ENCODE assay signal across 21 cellular contexts in the genomic region with DNA sequence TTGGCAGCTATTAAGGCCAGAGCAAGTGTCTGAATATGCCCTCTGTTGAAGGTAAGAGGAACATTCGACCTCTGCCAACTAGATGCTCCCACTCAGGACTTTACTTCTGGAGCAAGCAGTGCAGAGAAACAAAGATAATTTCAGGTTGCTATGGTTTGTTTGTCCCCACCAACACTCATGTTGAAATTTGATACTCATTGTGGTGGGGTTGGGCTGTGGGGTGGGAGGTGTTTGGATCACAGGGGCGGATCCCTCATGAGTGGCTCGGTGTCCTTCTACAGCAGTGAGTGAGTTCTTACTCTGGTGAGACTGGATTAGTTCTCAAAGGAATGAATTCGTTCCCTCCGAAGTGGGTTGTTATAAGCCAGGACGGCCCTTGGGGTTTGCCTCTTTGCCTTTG. TPM values are rescaled to one million over a fixed set of nuclear protein-coding genes. Genes with fewer than 3 reads are reported as not detected.
"Had no signal": no experiment of that assay in that cellular context is flagged by ENCODE, and none has a peak within 500 bp of the region (broad histone marks: within the 10 kb centered on the region; RNA-seq: fewer than 3 reads in every experiment).

No MANE protein-coding gene starts in this region.

- H3K36me3 ChIP-seq: transverse colon, vagina had no signal

- H3K4me3 ChIP-seq: skin epidermis, transverse colon, vagina had no signal

- H3K27ac ChIP-seq: epithelial cell of prostate, skin epidermis, transverse colon, vagina had no signal

- H3K27me3 ChIP-seq: vagina had no signal

- DNase-seq: activated CD4-positive, alpha-beta T cell treated with anti-CD3 and anti-CD28 coated beads, Interleukin-2, amount 10 ng/mL, durations not matched to agents 7 days and 5 days; activated CD8-positive, alpha-beta T cell treated with anti-CD3 and anti-CD28 coated beads, Interleukin-2, amount 10 ng/mL, durations not matched to agents 7 days and 5 days; activated naive CD4-positive, alpha-beta T cell treated with anti-CD3 and anti-CD28 coated beads for 36 hours; activated T-cell treated with anti-CD3 and anti-CD28 coated beads, Interleukin-2, amount 50 U/mL, for 24 hours; central memory CD4-positive, alpha-beta T cell; endodermal cell; foreskin fibroblast; left cardiac atrium; nephron progenitor cell; transverse colon had no signal

- H3K4me1 ChIP-seq: vagina had no signal

- FAIRE-seq: colon had no signal

- ATAC-seq: activated CD4-positive, CD25-positive, alpha-beta regulatory T cell treated with anti-CD3 and anti-CD28 coated beads, Interleukin-2, amount 50 U/mL, for 24 hours; activated CD8-positive, alpha-beta T cell treated with anti-CD3 and anti-CD28 coated beads, Interleukin-2, amount 10 ng/mL, durations not matched to agents 7 days and 5 days; left cardiac atrium had no signal

- H3K9me3 ChIP-seq: transverse colon, vagina had no signal

RNA-seq across cellular contexts. Expression of gene OR8A1, which starts 12.0 kb away (rescaled TPM):
- total RNA-seq: activated CD4-positive, alpha-beta T cell treated with anti-CD3 and anti-CD28 coated beads, Interleukin-2, amount 10 ng/mL, durations not matched to agents 7 days and 5 days; activated CD8-positive, alpha-beta T cell treated with anti-CD3 and anti-CD28 coated beads, Interleukin-2, amount 10 ng/mL, durations not matched to agents 7 days and 5 days; activated naive CD4-positive, alpha-beta T cell treated with anti-CD3 and anti-CD28 coated beads for 36 hours; activated T-helper 2 cell treated with anti-CD3 and anti-CD28 coated beads, Interferon-gamma antibody, Interleukin-2, Interleukin-4, amounts not matched to agents 10 μg/mL and 5 μg/mL and 100 μg/mL, durations not matched to agents 14 hours and 24 hours and 36 hours; glomerular endothelial cell; left cardiac atrium; lung microvascular endothelial cell; mesothelial cell of epicardium; omental fat pad; transverse colon; vagina had no signal

RNA-seq across cellular contexts. Expression of gene PANX3, which starts 29.4 kb away (rescaled TPM):
- total RNA-seq: activated CD4-positive, alpha-beta T cell treated with anti-CD3 and anti-CD28 coated beads, Interleukin-2, amount 10 ng/mL, durations not matched to agents 7 days and 5 days; activated CD8-positive, alpha-beta T cell treated with anti-CD3 and anti-CD28 coated beads, Interleukin-2, amount 10 ng/mL, durations not matched to agents 7 days and 5 days; activated naive CD4-positive, alpha-beta T cell treated with anti-CD3 and anti-CD28 coated beads for 36 hours; activated T-helper 2 cell treated with anti-CD3 and anti-CD28 coated beads, Interferon-gamma antibody, Interleukin-2, Interleukin-4, amounts not matched to agents 10 μg/mL and 5 μg/mL and 100 μg/mL, durations not matched to agents 14 hours and 24 hours and 36 hours; endodermal cell; glomerular endothelial cell; left cardiac atrium; lung microvascular endothelial cell; mesothelial cell of epicardium; omental fat pad; posterior vena cava; vagina had no signal

RNA-seq across cellular contexts. Expression of gene OR8B12, which starts 38.4 kb away (rescaled TPM):
- total RNA-seq: activated CD4-positive, alpha-beta T cell treated with anti-CD3 and anti-CD28 coated beads, Interleukin-2, amount 10 ng/mL, durations not matched to agents 7 days and 5 days; activated CD8-positive, alpha-beta T cell treated with anti-CD3 and anti-CD28 coated beads, Interleukin-2, amount 10 ng/mL, durations not matched to agents 7 days and 5 days; activated naive CD4-positive, alpha-beta T cell treated with anti-CD3 and anti-CD28 coated beads for 36 hours; activated T-helper 2 cell treated with anti-CD3 and anti-CD28 coated beads, Interferon-gamma antibody, Interleukin-2, Interleukin-4, amounts not matched to agents 10 μg/mL and 5 μg/mL and 100 μg/mL, durations not matched to agents 14 hours and 24 hours and 36 hours; endodermal cell; glomerular endothelial cell; left cardiac atrium; lung microvascular endothelial cell; mesothelial cell of epicardium; omental fat pad; posterior vena cava; transverse colon; vagina had no signal
